1 cellular context compared by ENCODE assay signal in the genomic region with DNA sequence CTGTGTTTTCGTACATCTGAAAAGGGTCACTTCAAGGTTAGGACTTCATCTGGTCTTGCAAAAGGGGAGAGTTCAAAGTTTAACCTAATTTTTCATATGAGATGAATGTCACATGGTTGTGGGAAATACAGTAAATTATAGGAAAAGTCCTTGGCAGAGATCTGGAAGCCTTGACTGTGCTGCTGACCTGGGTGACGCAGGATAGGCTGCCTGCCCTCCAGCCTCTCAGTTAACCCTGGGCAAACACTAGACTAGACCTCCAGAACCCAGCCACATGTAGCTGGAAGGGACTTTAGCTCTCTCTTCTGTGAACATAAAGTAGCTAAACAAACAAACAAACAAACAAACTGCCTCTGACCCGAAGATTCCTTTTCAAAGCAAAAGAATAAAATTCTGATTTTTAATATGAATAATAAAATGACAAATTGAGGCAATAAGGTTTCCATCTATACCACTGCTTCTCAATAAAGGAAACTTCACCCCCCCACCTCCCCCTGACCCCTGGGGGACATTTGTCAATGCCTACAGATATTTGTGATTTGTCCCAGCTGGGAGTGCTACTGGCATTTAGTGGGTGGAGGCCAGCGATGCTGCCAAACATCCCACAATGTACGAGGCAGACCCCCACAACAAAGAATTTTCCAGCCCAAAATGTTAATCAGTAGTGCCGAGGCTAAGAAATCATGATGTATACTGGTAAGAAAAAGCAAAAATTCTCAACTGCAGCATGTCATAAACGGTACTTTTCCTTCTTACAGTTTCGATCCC.
TF ChIP-seq lines count a peak whose summit lies in the region.

No MANE protein-coding gene starts in this region.

TF ChIP-seq in WTC11, 78 proteins besides CTCF, POLR2A, EP300 and RAD21 (continued from another document):
- TF ChIP-seq, protein P1, sequence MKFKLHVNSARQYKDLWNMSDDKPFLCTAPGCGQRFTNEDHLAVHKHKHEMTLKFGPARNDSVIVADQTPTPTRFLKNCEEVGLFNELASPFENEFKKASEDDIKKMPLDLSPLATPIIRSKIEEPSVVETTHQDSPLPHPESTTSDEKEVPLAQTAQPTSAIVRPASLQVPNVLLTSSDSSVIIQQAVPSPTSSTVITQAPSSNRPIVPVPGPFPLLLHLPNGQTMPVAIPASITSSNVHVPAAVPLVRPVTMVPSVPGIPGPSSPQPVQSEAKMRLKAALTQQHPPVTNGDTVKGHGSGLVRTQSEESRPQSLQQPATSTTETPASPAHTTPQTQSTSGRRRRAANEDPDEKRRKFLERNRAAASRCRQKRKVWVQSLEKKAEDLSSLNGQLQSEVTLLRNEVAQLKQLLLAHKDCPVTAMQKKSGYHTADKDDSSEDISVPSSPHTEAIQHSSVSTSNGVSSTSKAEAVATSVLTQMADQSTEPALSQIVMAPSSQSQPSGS (CRISPR knock-in tag; IDR thresholded peaks at IDR 0.05; ENCODE audit: borderline replicate concordance, low read depth): no peak
- no peak for TF ChIP-seq TP53 (CRISPR knock-in tag; IDR thresholded peaks at IDR 0.05)
- no peak for TF ChIP-seq ZBTB21 (CRISPR knock-in tag; IDR thresholded peaks at IDR 0.05; ENCODE audit: borderline replicate concordance)
- no peak for TF ChIP-seq PRRX2 (CRISPR knock-in tag; IDR thresholded peaks at IDR 0.05)
- TF ChIP-seq, protein P2, sequence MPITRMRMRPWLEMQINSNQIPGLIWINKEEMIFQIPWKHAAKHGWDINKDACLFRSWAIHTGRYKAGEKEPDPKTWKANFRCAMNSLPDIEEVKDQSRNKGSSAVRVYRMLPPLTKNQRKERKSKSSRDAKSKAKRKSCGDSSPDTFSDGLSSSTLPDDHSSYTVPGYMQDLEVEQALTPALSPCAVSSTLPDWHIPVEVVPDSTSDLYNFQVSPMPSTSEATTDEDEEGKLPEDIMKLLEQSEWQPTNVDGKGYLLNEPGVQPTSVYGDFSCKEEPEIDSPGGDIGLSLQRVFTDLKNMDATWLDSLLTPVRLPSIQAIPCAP (CRISPR knock-in tag; IDR thresholded peaks at IDR 0.05): no peak
- TF ChIP-seq, protein P3, sequence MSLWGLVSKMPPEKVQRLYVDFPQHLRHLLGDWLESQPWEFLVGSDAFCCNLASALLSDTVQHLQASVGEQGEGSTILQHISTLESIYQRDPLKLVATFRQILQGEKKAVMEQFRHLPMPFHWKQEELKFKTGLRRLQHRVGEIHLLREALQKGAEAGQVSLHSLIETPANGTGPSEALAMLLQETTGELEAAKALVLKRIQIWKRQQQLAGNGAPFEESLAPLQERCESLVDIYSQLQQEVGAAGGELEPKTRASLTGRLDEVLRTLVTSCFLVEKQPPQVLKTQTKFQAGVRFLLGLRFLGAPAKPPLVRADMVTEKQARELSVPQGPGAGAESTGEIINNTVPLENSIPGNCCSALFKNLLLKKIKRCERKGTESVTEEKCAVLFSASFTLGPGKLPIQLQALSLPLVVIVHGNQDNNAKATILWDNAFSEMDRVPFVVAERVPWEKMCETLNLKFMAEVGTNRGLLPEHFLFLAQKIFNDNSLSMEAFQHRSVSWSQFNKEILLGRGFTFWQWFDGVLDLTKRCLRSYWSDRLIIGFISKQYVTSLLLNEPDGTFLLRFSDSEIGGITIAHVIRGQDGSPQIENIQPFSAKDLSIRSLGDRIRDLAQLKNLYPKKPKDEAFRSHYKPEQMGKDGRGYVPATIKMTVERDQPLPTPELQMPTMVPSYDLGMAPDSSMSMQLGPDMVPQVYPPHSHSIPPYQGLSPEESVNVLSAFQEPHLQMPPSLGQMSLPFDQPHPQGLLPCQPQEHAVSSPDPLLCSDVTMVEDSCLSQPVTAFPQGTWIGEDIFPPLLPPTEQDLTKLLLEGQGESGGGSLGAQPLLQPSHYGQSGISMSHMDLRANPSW (CRISPR knock-in tag; conservative IDR thresholded peaks at IDR 0.05; ENCODE audit: low read depth): no peak
- no peak for TF ChIP-seq ZNF138 (CRISPR knock-in tag; conservative IDR thresholded peaks at IDR 0.05)
- no peak for TF ChIP-seq ZNF317 (CRISPR knock-in tag; IDR thresholded peaks at IDR 0.05; ENCODE audit: borderline replicate concordance, low read depth)
- TF ChIP-seq, protein P4, sequence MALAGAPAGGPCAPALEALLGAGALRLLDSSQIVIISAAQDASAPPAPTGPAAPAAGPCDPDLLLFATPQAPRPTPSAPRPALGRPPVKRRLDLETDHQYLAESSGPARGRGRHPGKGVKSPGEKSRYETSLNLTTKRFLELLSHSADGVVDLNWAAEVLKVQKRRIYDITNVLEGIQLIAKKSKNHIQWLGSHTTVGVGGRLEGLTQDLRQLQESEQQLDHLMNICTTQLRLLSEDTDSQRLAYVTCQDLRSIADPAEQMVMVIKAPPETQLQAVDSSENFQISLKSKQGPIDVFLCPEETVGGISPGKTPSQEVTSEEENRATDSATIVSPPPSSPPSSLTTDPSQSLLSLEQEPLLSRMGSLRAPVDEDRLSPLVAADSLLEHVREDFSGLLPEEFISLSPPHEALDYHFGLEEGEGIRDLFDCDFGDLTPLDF (CRISPR knock-in tag; IDR thresholded peaks at IDR 0.05): no peak
- TF ChIP-seq, protein P5, sequence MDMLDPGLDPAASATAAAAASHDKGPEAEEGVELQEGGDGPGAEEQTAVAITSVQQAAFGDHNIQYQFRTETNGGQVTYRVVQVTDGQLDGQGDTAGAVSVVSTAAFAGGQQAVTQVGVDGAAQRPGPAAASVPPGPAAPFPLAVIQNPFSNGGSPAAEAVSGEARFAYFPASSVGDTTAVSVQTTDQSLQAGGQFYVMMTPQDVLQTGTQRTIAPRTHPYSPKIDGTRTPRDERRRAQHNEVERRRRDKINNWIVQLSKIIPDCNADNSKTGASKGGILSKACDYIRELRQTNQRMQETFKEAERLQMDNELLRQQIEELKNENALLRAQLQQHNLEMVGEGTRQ (CRISPR knock-in tag; IDR thresholded peaks at IDR 0.05): no peak
- TF ChIP-seq MYBL2 (CRISPR knock-in tag; IDR thresholded peaks at IDR 0.05): no peak
